Comparison of ENCODE assay signal across 15 cellular contexts in genomic region chr11:71631551-71631950, GRCh38. TPM values are rescaled to one million over a fixed set of nuclear protein-coding genes. Genes with fewer than 3 reads are reported as not detected.
"Had no signal": no experiment of that assay in that cellular context is flagged by ENCODE, and none has a peak within 500 bp of the region (broad histone marks: within the 10 kb centered on the region; RNA-seq: fewer than 3 reads in every experiment).

No MANE protein-coding gene starts in this region.

RNA-seq across cellular contexts. Expression of gene KRTAP5-11, which starts 48.9 kb away (rescaled TPM):
- total RNA-seq: activated B cell treated with CpG ODN at 0.5 μM for 24 hours; activated CD4-positive, alpha-beta memory T cell treated with anti-CD3 and anti-CD28 coated beads for 36 hours; activated CD4-positive, alpha-beta memory T cell treated with anti-CD3 and anti-CD28 coated beads, Interleukin-2, amount 10 ng/mL, durations not matched to agents 7 days and 5 days; activated CD4-positive, alpha-beta T cell treated with anti-CD3 and anti-CD28 coated beads for 36 hours; activated CD4-positive, alpha-beta T cell treated with anti-CD3 and anti-CD28 coated beads, Interleukin-2, amount 10 ng/mL, durations not matched to agents 24 days and 14 days; activated CD4-positive, alpha-beta T cell treated with anti-CD3 and anti-CD28 coated beads, Interleukin-2, amount 10 ng/mL, durations not matched to agents 7 days and 5 days; activated CD8-positive, alpha-beta memory T cell treated with anti-CD3 and anti-CD28 coated beads for 36 hours; activated CD8-positive, alpha-beta memory T cell treated with anti-CD3 and anti-CD28 coated beads, Interleukin-2, amount 10 ng/mL, durations not matched to agents 7 days and 5 days; activated CD8-positive, alpha-beta T cell treated with anti-CD3 and anti-CD28 coated beads for 36 hours; activated CD8-positive, alpha-beta T cell treated with anti-CD3 and anti-CD28 coated beads, Interleukin-2, amount 10 ng/mL, durations not matched to agents 7 days and 5 days; T-cell; T-helper 1 cell treated with Interleukin-12 subunit alpha and Interleukin-12 subunit beta and Interleukin-4 antibody, amounts not matched to agents 30 ng/mL and 1 ng/mL, for 36 hours; T-helper 17 cell; T-helper 2 cell treated with Interferon-gamma antibody and Interleukin-4, amounts not matched to agents 100 ng/mL and 5 ng/mL, for 36 hours; WTC11 had no signal
